In genomic region chr9:37753489-37754190, GRCh38 we compare ENCODE assay signal across 1 cellular context.
TF ChIP-seq lines count a peak whose summit lies in the region.

TSS of gene TRMT10B (plus strand) at chr9:37753805. CDS start at chr9:37761932, 8,127 bp downstream.

TF ChIP-seq in K562, 482 proteins besides CTCF, POLR2A, EP300 and RAD21 (continued from another document and continues in another):
- TF ChIP-seq, protein P1, sequence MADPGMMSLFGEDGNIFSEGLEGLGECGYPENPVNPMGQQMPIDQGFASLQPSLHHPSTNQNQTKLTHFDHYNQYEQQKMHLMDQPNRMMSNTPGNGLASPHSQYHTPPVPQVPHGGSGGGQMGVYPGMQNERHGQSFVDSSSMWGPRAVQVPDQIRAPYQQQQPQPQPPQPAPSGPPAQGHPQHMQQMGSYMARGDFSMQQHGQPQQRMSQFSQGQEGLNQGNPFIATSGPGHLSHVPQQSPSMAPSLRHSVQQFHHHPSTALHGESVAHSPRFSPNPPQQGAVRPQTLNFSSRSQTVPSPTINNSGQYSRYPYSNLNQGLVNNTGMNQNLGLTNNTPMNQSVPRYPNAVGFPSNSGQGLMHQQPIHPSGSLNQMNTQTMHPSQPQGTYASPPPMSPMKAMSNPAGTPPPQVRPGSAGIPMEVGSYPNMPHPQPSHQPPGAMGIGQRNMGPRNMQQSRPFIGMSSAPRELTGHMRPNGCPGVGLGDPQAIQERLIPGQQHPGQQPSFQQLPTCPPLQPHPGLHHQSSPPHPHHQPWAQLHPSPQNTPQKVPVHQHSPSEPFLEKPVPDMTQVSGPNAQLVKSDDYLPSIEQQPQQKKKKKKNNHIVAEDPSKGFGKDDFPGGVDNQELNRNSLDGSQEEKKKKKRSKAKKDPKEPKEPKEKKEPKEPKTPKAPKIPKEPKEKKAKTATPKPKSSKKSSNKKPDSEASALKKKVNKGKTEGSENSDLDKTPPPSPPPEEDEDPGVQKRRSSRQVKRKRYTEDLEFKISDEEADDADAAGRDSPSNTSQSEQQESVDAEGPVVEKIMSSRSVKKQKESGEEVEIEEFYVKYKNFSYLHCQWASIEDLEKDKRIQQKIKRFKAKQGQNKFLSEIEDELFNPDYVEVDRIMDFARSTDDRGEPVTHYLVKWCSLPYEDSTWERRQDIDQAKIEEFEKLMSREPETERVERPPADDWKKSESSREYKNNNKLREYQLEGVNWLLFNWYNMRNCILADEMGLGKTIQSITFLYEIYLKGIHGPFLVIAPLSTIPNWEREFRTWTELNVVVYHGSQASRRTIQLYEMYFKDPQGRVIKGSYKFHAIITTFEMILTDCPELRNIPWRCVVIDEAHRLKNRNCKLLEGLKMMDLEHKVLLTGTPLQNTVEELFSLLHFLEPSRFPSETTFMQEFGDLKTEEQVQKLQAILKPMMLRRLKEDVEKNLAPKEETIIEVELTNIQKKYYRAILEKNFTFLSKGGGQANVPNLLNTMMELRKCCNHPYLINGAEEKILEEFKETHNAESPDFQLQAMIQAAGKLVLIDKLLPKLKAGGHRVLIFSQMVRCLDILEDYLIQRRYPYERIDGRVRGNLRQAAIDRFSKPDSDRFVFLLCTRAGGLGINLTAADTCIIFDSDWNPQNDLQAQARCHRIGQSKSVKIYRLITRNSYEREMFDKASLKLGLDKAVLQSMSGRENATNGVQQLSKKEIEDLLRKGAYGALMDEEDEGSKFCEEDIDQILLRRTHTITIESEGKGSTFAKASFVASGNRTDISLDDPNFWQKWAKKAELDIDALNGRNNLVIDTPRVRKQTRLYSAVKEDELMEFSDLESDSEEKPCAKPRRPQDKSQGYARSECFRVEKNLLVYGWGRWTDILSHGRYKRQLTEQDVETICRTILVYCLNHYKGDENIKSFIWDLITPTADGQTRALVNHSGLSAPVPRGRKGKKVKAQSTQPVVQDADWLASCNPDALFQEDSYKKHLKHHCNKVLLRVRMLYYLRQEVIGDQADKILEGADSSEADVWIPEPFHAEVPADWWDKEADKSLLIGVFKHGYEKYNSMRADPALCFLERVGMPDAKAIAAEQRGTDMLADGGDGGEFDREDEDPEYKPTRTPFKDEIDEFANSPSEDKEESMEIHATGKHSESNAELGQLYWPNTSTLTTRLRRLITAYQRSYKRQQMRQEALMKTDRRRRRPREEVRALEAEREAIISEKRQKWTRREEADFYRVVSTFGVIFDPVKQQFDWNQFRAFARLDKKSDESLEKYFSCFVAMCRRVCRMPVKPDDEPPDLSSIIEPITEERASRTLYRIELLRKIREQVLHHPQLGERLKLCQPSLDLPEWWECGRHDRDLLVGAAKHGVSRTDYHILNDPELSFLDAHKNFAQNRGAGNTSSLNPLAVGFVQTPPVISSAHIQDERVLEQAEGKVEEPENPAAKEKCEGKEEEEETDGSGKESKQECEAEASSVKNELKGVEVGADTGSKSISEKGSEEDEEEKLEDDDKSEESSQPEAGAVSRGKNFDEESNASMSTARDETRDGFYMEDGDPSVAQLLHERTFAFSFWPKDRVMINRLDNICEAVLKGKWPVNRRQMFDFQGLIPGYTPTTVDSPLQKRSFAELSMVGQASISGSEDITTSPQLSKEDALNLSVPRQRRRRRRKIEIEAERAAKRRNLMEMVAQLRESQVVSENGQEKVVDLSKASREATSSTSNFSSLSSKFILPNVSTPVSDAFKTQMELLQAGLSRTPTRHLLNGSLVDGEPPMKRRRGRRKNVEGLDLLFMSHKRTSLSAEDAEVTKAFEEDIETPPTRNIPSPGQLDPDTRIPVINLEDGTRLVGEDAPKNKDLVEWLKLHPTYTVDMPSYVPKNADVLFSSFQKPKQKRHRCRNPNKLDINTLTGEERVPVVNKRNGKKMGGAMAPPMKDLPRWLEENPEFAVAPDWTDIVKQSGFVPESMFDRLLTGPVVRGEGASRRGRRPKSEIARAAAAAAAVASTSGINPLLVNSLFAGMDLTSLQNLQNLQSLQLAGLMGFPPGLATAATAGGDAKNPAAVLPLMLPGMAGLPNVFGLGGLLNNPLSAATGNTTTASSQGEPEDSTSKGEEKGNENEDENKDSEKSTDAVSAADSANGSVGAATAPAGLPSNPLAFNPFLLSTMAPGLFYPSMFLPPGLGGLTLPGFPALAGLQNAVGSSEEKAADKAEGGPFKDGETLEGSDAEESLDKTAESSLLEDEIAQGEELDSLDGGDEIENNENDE (IDR thresholded peaks at IDR 0.05; ENCODE audit: low read depth, low read length): no peak
- TF ChIP-seq CBFA2T3 (IDR thresholded peaks at IDR 0.05) (no peak), ZNF140 (CRISPR knock-in tag; IDR thresholded peaks at IDR 0.05) (no peak), RBBP5 (IDR thresholded peaks at IDR 0.05; ENCODE audit: borderline replicate concordance, insufficient read depth, low read length, poor library complexity, severe bottlenecking) (peak; percentile 85), POLR3A (IDR thresholded peaks at IDR 0.05; ENCODE audit: borderline replicate concordance, extremely low read depth, insufficient read depth, insufficient read length) (no peak), ZNF584 (CRISPR knock-in tag; IDR thresholded peaks at IDR 0.05; ENCODE audit: low read depth) (no peak), SIN3B (IDR thresholded peaks at IDR 0.05; ENCODE audit: low read depth) (no peak), ZNF263 (CRISPR knock-in tag; IDR thresholded peaks at IDR 0.05; ENCODE audit: borderline replicate concordance) (no peak), CREM (IDR thresholded peaks at IDR 0.05; ENCODE audit: low read depth) (peak; percentile 78), DNMT1 (IDR thresholded peaks at IDR 0.05) (no peak), MIER1 (IDR thresholded peaks at IDR 0.05; ENCODE audit: low read depth) (no peak; the same call in 1 of the 2 replicates), ZNF224 (CRISPR knock-in tag; IDR thresholded peaks at IDR 0.05) (no peak), CEBPG (CRISPR knock-in tag; IDR thresholded peaks at IDR 0.05) (peak; percentile 81), CEBPG (tag; conservative IDR thresholded peaks at IDR 0.05 in 1 of 2, IDR thresholded peaks at IDR 0.05 in 1 of 2) (peak; percentile 70 to 89), HLTF (IDR thresholded peaks at IDR 0.05) (no peak), RBFOX2 (IDR thresholded peaks at IDR 0.05; ENCODE audit: low read depth, low read length) (peak; percentile 73), ZNF347 (CRISPR knock-in tag; IDR thresholded peaks at IDR 0.05; ENCODE audit: low read depth) (no peak), ZNF512 (tag; IDR thresholded peaks at IDR 0.05) (no peak), ETS2 (tag; IDR thresholded peaks at IDR 0.05; ENCODE audit: borderline replicate concordance, poor library complexity, severe bottlenecking) (no peak), PATZ1 (CRISPR knock-in tag; IDR thresholded peaks at IDR 0.05; ENCODE audit: borderline replicate concordance) (no peak), TRIM24 (IDR thresholded peaks at IDR 0.05) (0 out of 4 replicates have a peak, but pooled peaks have one; percentile 20 to 27), BRD9 (IDR thresholded peaks at IDR 0.05; ENCODE audit: low read depth, partially characterized antibody) (no peak), PYGO2 (tag; IDR thresholded peaks at IDR 0.05) (no peak), HNRNPL (IDR thresholded peaks at IDR 0.05; ENCODE audit: low read depth, low read length) (no peak), HES1 (IDR thresholded peaks at IDR 0.05; ENCODE audit: low read depth) (no peak), ZC3H8 (IDR thresholded peaks at IDR 0.05) (no peak), HDAC3 (IDR thresholded peaks at IDR 0.05; ENCODE audit: borderline replicate concordance, partially characterized antibody) (no peak), NR4A1 (CRISPR knock-in tag; IDR thresholded peaks at IDR 0.05) (no peak), NR4A1 (tag; IDR thresholded peaks at IDR 0.05) (no peak), SMAD4 (CRISPR knock-in tag; conservative IDR thresholded peaks at IDR 0.05) (no peak), POLR2B (IDR thresholded peaks at IDR 0.05; ENCODE audit: low read depth, partially characterized antibody) (no peak), ZNF644 (tag; IDR thresholded peaks at IDR 0.05; ENCODE audit: low read depth) (no peak), SNRNP70 (optimal IDR thresholded peaks at IDR 0.05; ENCODE audit: low read depth, low read length) (no peak), GATAD2B (IDR thresholded peaks at IDR 0.05; ENCODE audit: borderline replicate concordance) (no peak), ZFP1 (CRISPR knock-in tag; IDR thresholded peaks at IDR 0.05) (no peak), RUNX1 (IDR thresholded peaks at IDR 0.05; ENCODE audit: low read depth) (no peak), MYNN (IDR thresholded peaks at IDR 0.05) (no peak), MYNN (CRISPR knock-in tag; IDR thresholded peaks at IDR 0.05) (no peak), NFRKB (IDR thresholded peaks at IDR 0.05; ENCODE audit: low read depth) (no peak), CBX1 (IDR thresholded peaks at IDR 0.05; ENCODE audit: low read depth) (no peak), GATAD2A (IDR thresholded peaks at IDR 0.05) (no peak)
- TF ChIP-seq, protein P2, sequence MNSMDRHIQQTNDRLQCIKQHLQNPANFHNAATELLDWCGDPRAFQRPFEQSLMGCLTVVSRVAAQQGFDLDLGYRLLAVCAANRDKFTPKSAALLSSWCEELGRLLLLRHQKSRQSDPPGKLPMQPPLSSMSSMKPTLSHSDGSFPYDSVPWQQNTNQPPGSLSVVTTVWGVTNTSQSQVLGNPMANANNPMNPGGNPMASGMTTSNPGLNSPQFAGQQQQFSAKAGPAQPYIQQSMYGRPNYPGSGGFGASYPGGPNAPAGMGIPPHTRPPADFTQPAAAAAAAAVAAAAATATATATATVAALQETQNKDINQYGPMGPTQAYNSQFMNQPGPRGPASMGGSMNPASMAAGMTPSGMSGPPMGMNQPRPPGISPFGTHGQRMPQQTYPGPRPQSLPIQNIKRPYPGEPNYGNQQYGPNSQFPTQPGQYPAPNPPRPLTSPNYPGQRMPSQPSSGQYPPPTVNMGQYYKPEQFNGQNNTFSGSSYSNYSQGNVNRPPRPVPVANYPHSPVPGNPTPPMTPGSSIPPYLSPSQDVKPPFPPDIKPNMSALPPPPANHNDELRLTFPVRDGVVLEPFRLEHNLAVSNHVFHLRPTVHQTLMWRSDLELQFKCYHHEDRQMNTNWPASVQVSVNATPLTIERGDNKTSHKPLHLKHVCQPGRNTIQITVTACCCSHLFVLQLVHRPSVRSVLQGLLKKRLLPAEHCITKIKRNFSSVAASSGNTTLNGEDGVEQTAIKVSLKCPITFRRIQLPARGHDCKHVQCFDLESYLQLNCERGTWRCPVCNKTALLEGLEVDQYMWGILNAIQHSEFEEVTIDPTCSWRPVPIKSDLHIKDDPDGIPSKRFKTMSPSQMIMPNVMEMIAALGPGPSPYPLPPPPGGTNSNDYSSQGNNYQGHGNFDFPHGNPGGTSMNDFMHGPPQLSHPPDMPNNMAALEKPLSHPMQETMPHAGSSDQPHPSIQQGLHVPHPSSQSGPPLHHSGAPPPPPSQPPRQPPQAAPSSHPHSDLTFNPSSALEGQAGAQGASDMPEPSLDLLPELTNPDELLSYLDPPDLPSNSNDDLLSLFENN (IDR thresholded peaks at IDR 0.05; ENCODE audit: low read depth in 2 of 2, low read length in 2 of 2): no peak
- TF ChIP-seq, protein P3, sequence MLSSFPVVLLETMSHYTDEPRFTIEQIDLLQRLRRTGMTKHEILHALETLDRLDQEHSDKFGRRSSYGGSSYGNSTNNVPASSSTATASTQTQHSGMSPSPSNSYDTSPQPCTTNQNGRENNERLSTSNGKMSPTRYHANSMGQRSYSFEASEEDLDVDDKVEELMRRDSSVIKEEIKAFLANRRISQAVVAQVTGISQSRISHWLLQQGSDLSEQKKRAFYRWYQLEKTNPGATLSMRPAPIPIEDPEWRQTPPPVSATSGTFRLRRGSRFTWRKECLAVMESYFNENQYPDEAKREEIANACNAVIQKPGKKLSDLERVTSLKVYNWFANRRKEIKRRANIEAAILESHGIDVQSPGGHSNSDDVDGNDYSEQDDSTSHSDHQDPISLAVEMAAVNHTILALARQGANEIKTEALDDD (IDR thresholded peaks at IDR 0.05): no peak
- TF ChIP-seq, protein P4, sequence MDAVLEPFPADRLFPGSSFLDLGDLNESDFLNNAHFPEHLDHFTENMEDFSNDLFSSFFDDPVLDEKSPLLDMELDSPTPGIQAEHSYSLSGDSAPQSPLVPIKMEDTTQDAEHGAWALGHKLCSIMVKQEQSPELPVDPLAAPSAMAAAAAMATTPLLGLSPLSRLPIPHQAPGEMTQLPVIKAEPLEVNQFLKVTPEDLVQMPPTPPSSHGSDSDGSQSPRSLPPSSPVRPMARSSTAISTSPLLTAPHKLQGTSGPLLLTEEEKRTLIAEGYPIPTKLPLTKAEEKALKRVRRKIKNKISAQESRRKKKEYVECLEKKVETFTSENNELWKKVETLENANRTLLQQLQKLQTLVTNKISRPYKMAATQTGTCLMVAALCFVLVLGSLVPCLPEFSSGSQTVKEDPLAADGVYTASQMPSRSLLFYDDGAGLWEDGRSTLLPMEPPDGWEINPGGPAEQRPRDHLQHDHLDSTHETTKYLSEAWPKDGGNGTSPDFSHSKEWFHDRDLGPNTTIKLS (IDR thresholded peaks at IDR 0.05; ENCODE audit: borderline replicate concordance, low read depth): peak; percentile 39; the same call in 1 of the 2 replicates
